In the genomic region with DNA sequence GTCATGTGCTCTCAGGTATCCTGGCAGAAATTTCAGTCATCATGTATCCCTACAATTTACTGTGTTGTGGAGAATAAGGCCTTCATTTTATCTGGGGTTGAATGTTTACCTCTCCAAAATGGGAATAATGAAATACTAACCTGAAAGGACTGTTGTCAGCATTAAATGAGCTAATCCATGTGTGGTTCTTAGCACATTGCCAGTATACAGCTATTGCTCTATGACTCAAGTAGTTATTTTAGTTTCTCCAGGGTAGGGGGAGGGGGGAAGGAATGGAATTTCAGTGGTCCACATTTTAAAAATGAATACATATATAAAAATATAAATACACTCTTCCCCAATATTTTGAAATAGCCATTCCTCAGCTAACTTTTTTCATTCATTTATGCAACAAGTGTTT, we compare ENCODE assay signal across 19 cellular contexts. TPM values are rescaled to one million over a fixed set of nuclear protein-coding genes. Genes with fewer than 3 reads are reported as not detected.
A peak's percentile ranks its signal among the peaks of the same experiment; 100 is the strongest.
DNase-seq lines count a peak whose midpoint lies in the region; ATAC-seq and TF ChIP-seq lines count a peak whose summit lies in the region.
"Had no signal": no experiment of that assay in that cellular context is flagged by ENCODE, and none has a peak within 500 bp of the region (broad histone marks: within the 10 kb centered on the region; RNA-seq: fewer than 3 reads in every experiment).

No MANE protein-coding gene starts in this region.

- no peak for TF ChIP-seq CTCF in ascending aorta (IDR thresholded peaks at IDR 0.05)
- no peak for TF ChIP-seq CTCF in RWPE1 (conservative IDR thresholded peaks at IDR 0.05; ENCODE audit: low read depth)
- no peak for TF ChIP-seq CTCF in esophagus squamous epithelium (IDR thresholded peaks at IDR 0.05)

- H3K27ac ChIP-seq in CD8-positive, alpha-beta memory T cell (ENCODE audit: low read depth, low read length) = no peak overlapping the region
- H3K27ac ChIP-seq in ascending aorta (peak overlapping the region; percentile 60 to 95), RWPE1 (no peak overlapping the region), esophagus squamous epithelium (no peak overlapping the region)
- H3K27ac ChIP-seq: epithelial cell of prostate had no signal

- peak overlapping the region in 1 of 7 donors; percentile 43 for H3K4me3 Mint-ChIP-seq in CD8-positive, alpha-beta memory T cell
- H3K4me3 Mint-ChIP-seq: activated CD4-positive, alpha-beta T cell treated with anti-CD3 and anti-CD28 coated beads, Interleukin-2, amount 10 ng/mL, durations not matched to agents 7 days and 5 days; memory B cell had no signal

- intact Hi-C loops in ascending aorta (cut with DNase I) (loop anchor here (5.0 to 10.0 kb wide), 3 partner anchors 76 to 199 kb away; no protein-coding TSS in a partner anchor), esophagus squamous epithelium (cut with DNase I) (no loop called here)

- H3K36me3 ChIP-seq in CD8-positive, alpha-beta memory T cell (ENCODE audit: insufficient read depth, low read length) = no peaks in the 10 kb centered on the region
- H3K36me3 ChIP-seq in ascending aorta (no peaks in the 10 kb centered on the region), esophagus squamous epithelium (no peaks in the 10 kb centered on the region)

- H3K27ac Mint-ChIP-seq in CD8-positive, alpha-beta memory T cell = peak overlapping the region; percentile 10 to 67 (median 30)
- H3K27ac Mint-ChIP-seq: activated CD4-positive, alpha-beta T cell treated with anti-CD3 and anti-CD28 coated beads, Interleukin-2, amount 10 ng/mL, durations not matched to agents 7 days and 5 days; activated T-helper 2 cell treated with anti-CD3 and anti-CD28 coated beads, Interferon-gamma antibody, Interleukin-2, Interleukin-4, amounts not matched to agents 10 μg/mL and 5 μg/mL and 100 μg/mL, durations not matched to agents 14 hours and 24 hours and 36 hours; memory B cell had no signal

- H3K9me3 ChIP-seq in CD8-positive, alpha-beta memory T cell (ENCODE audit: low read length) = no peaks in the 10 kb centered on the region
- H3K9me3 ChIP-seq in ascending aorta = no peaks in the 10 kb centered on the region
- H3K9me3 ChIP-seq in esophagus squamous epithelium = no peaks in the 10 kb centered on the region

- no peak for ATAC-seq in HG02970 (IDR thresholded peaks at IDR 0.05; ENCODE audit: low FRiP score, unreplicated experiment)

- peaks cover 40% of the 10 kb centered on the region for H3K4me1 ChIP-seq in CD8-positive, alpha-beta memory T cell (ENCODE audit: insufficient read depth, low read length)
- H3K4me1 ChIP-seq in ascending aorta (peaks cover 5 to 37% of the 10 kb centered on the region in 2 donors), esophagus squamous epithelium (peaks cover 14 to 75% (median 52%) of the 10 kb centered on the region in 3 donors)

- DNase-seq in NCI-H446 treated with DMSO at 0.1 percent for 48 hours (lab: John Stamatoyannopoulos, UW) = peak; percentile 21
- no peak for DNase-seq in NCI-H446 (lab: John Stamatoyannopoulos, UW)
- no peak for DNase-seq in CD8-positive, alpha-beta memory T cell
- DNase-seq in ascending aorta (ENCODE audit: low spot score in 2 of 2) = no peak
- DNase-seq in hepatic stellate cell (ENCODE audit: low spot score) = peak; percentile 27
- no peak for DNase-seq in RWPE1 (ENCODE audit: low spot score)
- no peak for DNase-seq in esophagus squamous epithelium (lab: John Stamatoyannopoulos, UW)
- DNase-seq: 8988T; activated CD4-positive, alpha-beta T cell treated with anti-CD3 and anti-CD28 coated beads, Interleukin-2, amount 10 ng/mL, durations not matched to agents 7 days and 5 days; cerebellar nuclear complex; DMS 273 treated with DMSO at 0.1 percent for 48 hours; H7; Karpas-422; T-helper 1 cell had no signal

- peaks cover 0 to 5% of the 10 kb centered on the region in 2 donors for H3K27me3 Mint-ChIP-seq in CD8-positive, alpha-beta memory T cell

- TF ChIP-seq POLR2A in esophagus squamous epithelium (IDR thresholded peaks at IDR 0.05) = no peak

- H3K4me1 Mint-ChIP-seq in CD8-positive, alpha-beta memory T cell = peaks cover 70 to 85% (median 75%) of the 10 kb centered on the region in 3 donors

- H3K9me3 Mint-ChIP-seq in CD8-positive, alpha-beta memory T cell = no peaks in the 10 kb centered on the region
- H3K9me3 Mint-ChIP-seq: activated CD4-positive, alpha-beta T cell treated with anti-CD3 and anti-CD28 coated beads, Interleukin-2, amount 10 ng/mL, durations not matched to agents 7 days and 5 days; activated T-helper 2 cell treated with anti-CD3 and anti-CD28 coated beads, Interferon-gamma antibody, Interleukin-2, Interleukin-4, amounts not matched to agents 10 μg/mL and 5 μg/mL and 100 μg/mL, durations not matched to agents 14 hours and 24 hours and 36 hours; memory B cell had no signal

- H3K4me3 ChIP-seq in CD8-positive, alpha-beta memory T cell (ENCODE audit: low read length) = no peak overlapping the region
- H3K4me3 ChIP-seq in ascending aorta (peak overlapping the region in 1 of 2 donors; percentile 86), esophagus squamous epithelium (no peak overlapping the region)
- H3K4me3 ChIP-seq: skin epidermis had no signal

- H3K36me3 Mint-ChIP-seq in CD8-positive, alpha-beta memory T cell = peaks cover 0 to 10% (median 0%) of the 10 kb centered on the region in 3 donors
- H3K36me3 Mint-ChIP-seq: memory B cell had no signal

- POLR2A ChIA-PET in CD8-positive, alpha-beta memory T cell (lab: Charles Lee) = interaction anchor here (0.6 kb wide), 1 partner anchor 42 kb away, joined by 3 read pairs; no protein-coding TSS in a partner anchor
- POLR2A ChIA-PET in RWPE1 (lab: Yijun Ruan, JAX; ENCODE audit: low non-redundant PET) = no interaction called here

- H3K27me3 ChIP-seq in CD8-positive, alpha-beta memory T cell (ENCODE audit: insufficient read depth, low read length, poor library complexity, severe bottlenecking) = no peaks in the 10 kb centered on the region
- H3K27me3 ChIP-seq in ascending aorta = no peaks in the 10 kb centered on the region
- H3K27me3 ChIP-seq in esophagus squamous epithelium = peaks cover 0 to 11% (median 0%) of the 10 kb centered on the region in 4 donors

- CTCF ChIA-PET in CD8-positive, alpha-beta memory T cell (lab: Charles Lee) = interaction anchor here (1.7 kb wide), 1 partner anchor 22 kb away, joined by 7 read pairs; no protein-coding TSS in a partner anchor
- CTCF ChIA-PET in RWPE1 (lab: Yijun Ruan, JAX) = interaction anchor here (0.6 kb wide), 1 partner anchor 76 kb away, joined by 7 read pairs; no protein-coding TSS in a partner anchor

RNA-seq across cellular contexts. Expression of a gene that starts 3.5 kb away (rescaled TPM):
- total RNA-seq in CD8-positive, alpha-beta memory T cell = 10 to 100 TPM; 59.8 to 65.0 TPM
- 58.7 TPM for polyA plus RNA-seq in CD8-positive, alpha-beta memory T cell
- total RNA-seq in ascending aorta (940 TPM), esophagus squamous epithelium (10 to 100 TPM; 33.0 to 88.5 (median 53.8) TPM)

Comparison
In these comparisons a context has a peak if more than half of its experiments do, and no peak if none do; other contexts are left out.
1. DNase-seq: peak in NCI-H446 treated with DMSO at 0.1 percent for 48 hours (single experiment) and hepatic stellate cell (single experiment); none in NCI-H446 (0 of 2), CD8-positive, alpha-beta memory T cell (0 of 5), ascending aorta (0 of 2), RWPE1 (single experiment) and esophagus squamous epithelium (single experiment).
2. H3K27ac ChIP-seq: peak in ascending aorta (2 of 2); none in CD8-positive, alpha-beta memory T cell (single experiment), RWPE1 (single experiment) and esophagus squamous epithelium (0 of 4).
3. RNA of a gene that starts 3.5 kb away (total RNA-seq): 940 TPM in ascending aorta (single experiment); 33.0 to 88.5 TPM in esophagus squamous epithelium and 59.8 to 65.0 TPM in CD8-positive, alpha-beta memory T cell; every median in the first group is over 10 times any median in the second.